ENCODE assay signal across 20 cellular contexts in genomic region chr3:145015243-145015642, GRCh38.
A peak's percentile ranks its signal among the peaks of the same experiment; 100 is the strongest.
DNase-seq lines count a peak whose midpoint lies in the region; ATAC-seq, FAIRE-seq and TF ChIP-seq lines count a peak whose summit lies in the region.
"Had no signal": no experiment of that assay in that cellular context is flagged by ENCODE, and none has a peak within 500 bp of the region (broad histone marks: within the 10 kb centered on the region; RNA-seq: fewer than 3 reads in every experiment).

No MANE protein-coding gene starts in this region.

- H3K9me3 Mint-ChIP-seq in immature natural killer cell, result peaks cover 2 to 23% (median 16%) of the 10 kb centered on the region in 6 donors
- H3K9me3 Mint-ChIP-seq: activated CD4-positive, alpha-beta T cell treated with anti-CD3 and anti-CD28 coated beads, Interleukin-2, amount 10 ng/mL, durations not matched to agents 7 days and 5 days had no signal

- TF ChIP-seq CTCF in left ventricle myocardium inferior (IDR thresholded peaks at IDR 0.05; ENCODE audit: borderline replicate concordance) (no peak), fibroblast of mammary gland (conservative IDR thresholded peaks at IDR 0.05; ENCODE audit: control insufficient read depth, insufficient read depth, low read depth, low read length) (no peak), D721Med (IDR thresholded peaks at IDR 0.05; ENCODE audit: insufficient read depth, missing control alignments) (no peak)

- H3K27me3 ChIP-seq in left ventricle myocardium inferior (ENCODE audit: low read depth), result no peaks in the 10 kb centered on the region
- H3K27me3 ChIP-seq: dorsolateral prefrontal cortex, gastroesophageal sphincter, Peyer's patch had no signal

- H3K27ac Mint-ChIP-seq in immature natural killer cell, result no peak overlapping the region
- H3K27ac Mint-ChIP-seq: activated CD4-positive, alpha-beta T cell treated with anti-CD3 and anti-CD28 coated beads, Interleukin-2, amount 10 ng/mL, durations not matched to agents 7 days and 5 days; activated T-cell treated with anti-CD3 and anti-CD28 coated beads, Interleukin-2, amount 50 U/mL, for 72 hours had no signal

- H3K9me3 ChIP-seq in left ventricle myocardium inferior (replicated peaks), result no peaks in the 10 kb centered on the region
- H3K9me3 ChIP-seq: gastroesophageal sphincter, Peyer's patch had no signal

- H3K4me3 Mint-ChIP-seq in immature natural killer cell, result no peak overlapping the region
- H3K4me3 Mint-ChIP-seq: activated CD4-positive, alpha-beta T cell treated with anti-CD3 and anti-CD28 coated beads, Interleukin-2, amount 10 ng/mL, durations not matched to agents 7 days and 5 days; activated T-cell treated with anti-CD3 and anti-CD28 coated beads, Interleukin-2, amount 50 U/mL, for 72 hours had no signal

- peaks cover 0 to 7% (median 4%) of the 10 kb centered on the region in 3 donors for H3K36me3 Mint-ChIP-seq in immature natural killer cell

- no peak for FAIRE-seq in D721Med (lab: Jason Lieb, UNC)
- FAIRE-seq: HTR-8/SVneo had no signal

- no peaks in the 10 kb centered on the region for H3K4me1 ChIP-seq in left ventricle myocardium inferior
- H3K4me1 ChIP-seq: gastroesophageal sphincter, Peyer's patch had no signal

- H3K27ac ChIP-seq in left ventricle myocardium inferior (replicated peaks), result peak overlapping the region; percentile 24
- H3K27ac ChIP-seq: gastroesophageal sphincter, Peyer's patch had no signal

- no peaks in the 10 kb centered on the region for H3K27me3 Mint-ChIP-seq in immature natural killer cell (ENCODE audit: low read depth in 3 of 3)
- H3K27me3 Mint-ChIP-seq: activated CD4-positive, alpha-beta T cell treated with anti-CD3 and anti-CD28 coated beads, Interleukin-2, amount 10 ng/mL, durations not matched to agents 7 days and 5 days had no signal

- no peaks in the 10 kb centered on the region for H3K36me3 ChIP-seq in left ventricle myocardium inferior
- H3K36me3 ChIP-seq: gastroesophageal sphincter, Peyer's patch had no signal

- ATAC-seq in GM18867 (IDR thresholded peaks at IDR 0.05; ENCODE audit: unreplicated experiment), result no peak
- ATAC-seq: activated T-cell treated with anti-CD3 and anti-CD28 coated beads, Interleukin-2, amount 50 U/mL, for 72 hours; gastroesophageal sphincter had no signal

- no peak for DNase-seq in left ventricle myocardium inferior
- no peak for DNase-seq in cardiac septum (ENCODE audit: low spot score)
- peak; percentile 70 for DNase-seq in RPMI7951 (ENCODE audit: low read depth)
- DNase-seq in fibroblast of mammary gland (ENCODE audit: low read depth), result peak; percentile 88
- no peak for DNase-seq in activated CD4-positive, alpha-beta T cell treated with anti-CD3 and anti-CD28 coated beads, Interleukin-2, amount 50 U/mL, for 48 hours
- no peak for DNase-seq in D721Med (ENCODE audit: insufficient read length, low spot score)
- DNase-seq in immature natural killer cell, result no peak
- DNase-seq: ACHN; activated CD4-positive, alpha-beta T cell treated with anti-CD3 and anti-CD28 coated beads, Interleukin-2, amount 10 ng/mL, durations not matched to agents 7 days and 5 days; activated T-cell treated with anti-CD3 and anti-CD28 coated beads, Interleukin-2, amount 50 U/mL, for 72 hours; DMS 273 treated with DMSO at 0.1 percent for 48 hours; dorsolateral prefrontal cortex; midbrain; NCI-H1092 treated with DMSO at 0.1 percent for 48 hours; NCI-H345; Peyer's patch; substantia nigra had no signal

- no peak overlapping the region for H3K4me3 ChIP-seq in left ventricle myocardium inferior
- no peak overlapping the region for H3K4me3 ChIP-seq in fibroblast of mammary gland (ENCODE audit: control insufficient read depth, low read depth, low read length)
- H3K4me3 ChIP-seq: dorsolateral prefrontal cortex, gastroesophageal sphincter, Peyer's patch had no signal

- intact Hi-C loops in left ventricle myocardium inferior (cut with micrococcal nuclease) (no loop called here), cardiac septum (cut with DNase I) (no loop called here)

- no peaks in the 10 kb centered on the region for H3K4me1 Mint-ChIP-seq in immature natural killer cell
- H3K4me1 Mint-ChIP-seq: activated CD4-positive, alpha-beta T cell treated with anti-CD3 and anti-CD28 coated beads, Interleukin-2, amount 10 ng/mL, durations not matched to agents 7 days and 5 days had no signal

Comparison
In these comparisons a context has a peak if more than half of its experiments do, and no peak if none do; other contexts are left out.
1. DNase-seq: peak in RPMI7951 (single experiment) and fibroblast of mammary gland (single experiment); none in left ventricle myocardium inferior (single experiment), cardiac septum (single experiment), activated CD4-positive, alpha-beta T cell treated with anti-CD3 and anti-CD28 coated beads, Interleukin-2, amount 50 U/mL, for 48 hours (0 of 2), D721Med (single experiment) and immature natural killer cell (0 of 3).